ENCODE assay signal across 25 cellular contexts in the genomic region with DNA sequence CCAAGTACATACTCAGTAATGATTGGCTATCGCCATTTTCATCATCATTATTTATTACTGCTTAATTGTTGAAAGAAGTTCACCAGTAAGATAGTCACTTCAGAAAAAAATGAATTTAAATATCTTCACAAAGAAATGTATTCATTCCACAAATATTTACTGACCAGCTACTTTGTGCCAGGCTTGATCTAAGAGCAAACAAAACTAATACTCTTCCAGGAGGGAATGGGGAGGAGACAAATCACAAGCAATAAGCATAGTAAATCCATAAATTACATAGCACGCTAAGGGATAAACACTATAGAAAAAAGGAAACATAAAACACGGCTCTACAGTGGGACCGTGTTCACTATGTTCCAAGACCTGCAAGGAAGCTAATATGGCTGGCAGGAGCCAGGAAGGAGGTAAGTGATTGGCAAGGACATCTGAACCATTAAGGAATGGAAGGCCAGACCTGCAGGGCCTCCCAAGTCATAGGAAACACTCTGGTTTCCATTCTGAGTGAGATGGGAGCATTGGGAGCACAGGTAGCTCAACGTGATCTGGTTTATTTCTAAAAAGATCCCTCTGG.
"Had no signal": no experiment of that assay in that cellular context is flagged by ENCODE, and none has a peak within 500 bp of the region (broad histone marks: within the 10 kb centered on the region; RNA-seq: fewer than 3 reads in every experiment).

No MANE protein-coding gene starts in this region.

- H3K9me3 Mint-ChIP-seq: activated CD4-positive, alpha-beta T cell treated with anti-CD3 and anti-CD28 coated beads, Interleukin-2, amount 10 ng/mL, durations not matched to agents 24 days and 14 days; activated CD8-positive, alpha-beta T cell treated with anti-CD3 and anti-CD28 coated beads for 36 hours; activated naive CD4-positive, alpha-beta T cell treated with anti-CD3 and anti-CD28 coated beads, Interleukin-2, amount 50 U/mL, for 24 hours; activated T-helper 1 cell treated with anti-CD3 and anti-CD28 coated beads, Interleukin-12 subunit alpha, Interleukin-12 subunit beta, Interleukin-2, Interleukin-4 antibody, amounts not matched to agents 30 ng/mL and 10 ng/mL and 1 ng/mL, durations not matched to agents 14 hours and 24 hours and 36 hours had no signal

- H3K4me3 Mint-ChIP-seq: activated CD4-positive, alpha-beta T cell treated with anti-CD3 and anti-CD28 coated beads, Interleukin-2, amount 10 ng/mL, durations not matched to agents 24 days and 14 days; activated CD8-positive, alpha-beta T cell treated with anti-CD3 and anti-CD28 coated beads for 36 hours; activated naive CD4-positive, alpha-beta T cell treated with anti-CD3 and anti-CD28 coated beads, Interleukin-2, amount 50 U/mL, for 24 hours; activated T-helper 1 cell treated with anti-CD3 and anti-CD28 coated beads, Interleukin-12 subunit alpha, Interleukin-12 subunit beta, Interleukin-2, Interleukin-4 antibody, amounts not matched to agents 30 ng/mL and 10 ng/mL and 1 ng/mL, durations not matched to agents 14 hours and 24 hours and 36 hours had no signal

- ATAC-seq: activated CD8-positive, alpha-beta T cell treated with anti-CD3 and anti-CD28 coated beads for 36 hours; Panc1 had no signal

- H3K27me3 Mint-ChIP-seq: activated CD4-positive, alpha-beta T cell treated with anti-CD3 and anti-CD28 coated beads, Interleukin-2, amount 10 ng/mL, durations not matched to agents 24 days and 14 days; activated CD8-positive, alpha-beta T cell treated with anti-CD3 and anti-CD28 coated beads for 36 hours; activated naive CD4-positive, alpha-beta T cell treated with anti-CD3 and anti-CD28 coated beads, Interleukin-2, amount 50 U/mL, for 24 hours had no signal

- H3K27ac Mint-ChIP-seq: activated CD4-positive, alpha-beta T cell treated with anti-CD3 and anti-CD28 coated beads, Interleukin-2, amount 10 ng/mL, durations not matched to agents 24 days and 14 days; activated CD8-positive, alpha-beta T cell treated with anti-CD3 and anti-CD28 coated beads for 36 hours; activated naive CD4-positive, alpha-beta T cell treated with anti-CD3 and anti-CD28 coated beads, Interleukin-2, amount 50 U/mL, for 24 hours; activated T-helper 1 cell treated with anti-CD3 and anti-CD28 coated beads, Interleukin-12 subunit alpha, Interleukin-12 subunit beta, Interleukin-2, Interleukin-4 antibody, amounts not matched to agents 30 ng/mL and 10 ng/mL and 1 ng/mL, durations not matched to agents 14 hours and 24 hours and 36 hours had no signal

- DNase-seq: activated CD4-positive, alpha-beta T cell treated with anti-CD3 and anti-CD28 coated beads, Interleukin-2, amount 10 ng/mL, durations not matched to agents 24 days and 14 days; activated CD4-positive, alpha-beta T cell treated with anti-CD3 and anti-CD28 coated beads, Interleukin-2, amount 50 U/mL, for 4 hours; activated CD8-positive, alpha-beta T cell treated with anti-CD3 and anti-CD28 coated beads for 36 hours; activated gamma-delta T cell treated with Interleukin-2 at 50 U/mL for 16 hours; activated T-cell treated with anti-CD3 and anti-CD28 coated beads, Interleukin-2, amount 50 U/mL, for 1 hour; amniotic stem cell; aorta; brain microvascular endothelial cell; central memory CD4-positive, alpha-beta T cell; Kasumi-1; MM.1S; MV-4-11; NCI-H1092; NCI-H1436 treated with DMSO at 0.1 percent for 48 hours; NCI-H1694 treated with DMSO at 0.1 percent for 48 hours; NCI-H2029; NCI-H345; NCI-H524 treated with DMSO at 0.1 percent for 48 hours; SHP77; SJCRH30; T1000; WERI-Rb-1 had no signal
